12 cellular contexts compared by ENCODE assay signal in genomic region chr2:240919786-240920782, GRCh38. TPM values are rescaled to one million over a fixed set of nuclear protein-coding genes. Genes with fewer than 3 reads are reported as not detected.
DNase-seq lines count a peak whose midpoint lies in the region; ATAC-seq and TF ChIP-seq lines count a peak whose summit lies in the region.
"Had no signal": no experiment of that assay in that cellular context is flagged by ENCODE, and none has a peak within 500 bp of the region (broad histone marks: within the 10 kb centered on the region; RNA-seq: fewer than 3 reads in every experiment).

No MANE protein-coding gene starts in this region.

- H3K36me3 Mint-ChIP-seq in Calu3 (ENCODE audit: insufficient read depth, unreplicated experiment) (no peaks in the 10 kb centered on the region), T-helper 17 cell (ENCODE audit: low read depth) (no peaks in the 10 kb centered on the region)
- H3K36me3 Mint-ChIP-seq: immature natural killer cell had no signal

- no peaks in the 10 kb centered on the region for H3K9me3 Mint-ChIP-seq in Calu3 (ENCODE audit: low read depth, unreplicated experiment)
- H3K9me3 Mint-ChIP-seq: immature natural killer cell had no signal

- BruUV-seq in Calu3 (replicated peaks; lab: Mats Ljungman, UMichigan): no TSS peak

- CTCF ChIA-PET in Calu3 (lab: Charles Lee): interaction anchor here (0.7 kb wide), 1 partner anchor 69 kb away, joined by 7 read pairs; no protein-coding TSS in a partner anchor

- no peaks in the 10 kb centered on the region for H3K4me1 Mint-ChIP-seq in Calu3 (ENCODE audit: low read depth, unreplicated experiment)
- no peaks in the 10 kb centered on the region for H3K4me1 Mint-ChIP-seq in T-helper 17 cell
- H3K4me1 Mint-ChIP-seq: immature natural killer cell had no signal

- ATAC-seq in T-helper 17 cell (no peak), left cardiac atrium (no peak), sciatic nerve (no peak), GM19324 (IDR thresholded peaks at IDR 0.05; ENCODE audit: low FRiP score, unreplicated experiment) (no peak), HG02884 (IDR thresholded peaks at IDR 0.05; ENCODE audit: unreplicated experiment) (no peak)

- H3K27me3 Mint-ChIP-seq in Calu3 (ENCODE audit: unreplicated experiment): peaks cover 27% of the 10 kb centered on the region
- peaks cover 17% of the 10 kb centered on the region for H3K27me3 Mint-ChIP-seq in T-helper 17 cell

- no peak overlapping the region for H3K27ac Mint-ChIP-seq in Calu3 (ENCODE audit: unreplicated experiment)
- no peak overlapping the region for H3K27ac Mint-ChIP-seq in T-helper 17 cell
- H3K27ac Mint-ChIP-seq: immature natural killer cell had no signal

- H3K4me3 Mint-ChIP-seq in Calu3 (ENCODE audit: low read depth, unreplicated experiment) (no peak overlapping the region), T-helper 17 cell (no peak overlapping the region)
- H3K4me3 Mint-ChIP-seq: immature natural killer cell had no signal

- no peaks in the 10 kb centered on the region for H3K9me3 ChIP-seq in T-helper 17 cell (ENCODE audit: control insufficient read depth, low read length, poor library complexity, severe bottlenecking)
- H3K9me3 ChIP-seq: ascending aorta had no signal

- intact Hi-C loops in Calu3 (cut with micrococcal nuclease; ENCODE audit: unreplicated experiment) (loop anchor here (10.0 kb wide), 1 partner anchor 75 kb away; the partner anchor contains the start of gene SNED1), left cardiac atrium (cut with DNase I) (loop anchor here in 1 of 2 donors (10.0 kb wide), 1 partner anchor 75 kb away; the partner anchor contains the start of gene SNED1), sciatic nerve (cut with DNase I) (loop anchor here (10.0 kb wide), 1 partner anchor 75 kb away; the partner anchor contains the start of gene SNED1)

- DNase-seq in Calu3: peak; percentile 1
- peak in 2 of 3 donors; percentile 2 to 7 for DNase-seq in T-helper 17 cell
- peak; percentile 14 for DNase-seq in left cardiac atrium
- peak; percentile 58 for DNase-seq in sciatic nerve (ENCODE audit: low spot score)
- no peak for DNase-seq in pons (ENCODE audit: low spot score)
- DNase-seq in GF-D8 (lab: John Stamatoyannopoulos, UW): no peak
- DNase-seq: erythroblast, immature natural killer cell, NCI-H2171 had no signal

- no peak for TF ChIP-seq CTCF in Calu3 (IDR thresholded peaks at IDR 0.05; ENCODE audit: unreplicated experiment)

RNA-seq across cellular contexts. Expression of gene CROCC2, which starts 13.9 kb away (rescaled TPM):
- total RNA-seq in Calu3 (2022): not detected in 2 replicates
- not detected for total RNA-seq in T-helper 17 cell
- not detected for total RNA-seq in left cardiac atrium
- 0.18 TPM for total RNA-seq in sciatic nerve

RNA-seq across cellular contexts. Expression of gene MAB21L4, which starts 24.1 kb away (rescaled TPM):
- total RNA-seq in Calu3 (2022) (2.8 and 3.0 TPM in 2 replicates), T-helper 17 cell (not detected), left cardiac atrium (not detected), sciatic nerve (not detected)
- total RNA-seq: ascending aorta had no signal

RNA-seq across cellular contexts. Expression of gene AGXT, which starts 51.5 kb away (rescaled TPM):
- not detected in 2 replicates for total RNA-seq in Calu3 (2022)
- not detected for total RNA-seq in T-helper 17 cell
- total RNA-seq in left cardiac atrium: under 1 TPM; 0.24 to 0.29 TPM
- total RNA-seq in sciatic nerve: not detected
- total RNA-seq: ascending aorta had no signal

Comparison
In these comparisons a context has a peak if more than half of its experiments do, and no peak if none do; other contexts are left out.
1. DNase-seq: peak in Calu3 (single experiment), T-helper 17 cell (2 of 3), left cardiac atrium (single experiment) and sciatic nerve (single experiment); none in pons (single experiment) and GF-D8 (single experiment).